Comparison of ENCODE assay signal across 1 cellular context in the genomic region with DNA sequence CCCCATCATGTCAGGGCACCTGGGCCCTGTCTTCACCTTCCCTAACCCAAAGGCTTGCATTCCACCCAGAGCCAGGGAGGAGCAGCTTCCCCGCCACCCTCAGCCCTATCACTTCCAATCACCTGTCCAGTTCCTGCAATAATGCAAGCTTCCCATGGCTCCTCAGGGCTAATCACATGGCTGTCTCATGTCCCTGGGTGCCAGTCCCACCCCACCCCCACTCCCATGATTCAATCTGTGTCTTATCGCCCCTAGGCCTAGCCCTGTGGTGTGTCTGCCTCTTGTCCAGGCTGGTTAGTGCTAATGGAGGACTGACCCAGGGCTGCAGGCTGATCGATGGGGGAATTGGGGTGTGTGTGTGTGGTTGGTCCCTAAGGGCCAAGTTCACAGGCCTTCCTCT.
A peak's percentile ranks its signal among the peaks of the same experiment; 100 is the strongest.
TF ChIP-seq lines count a peak whose summit lies in the region.

No MANE protein-coding gene starts in this region.

TF ChIP-seq in K562, 482 proteins besides CTCF, POLR2A, EP300 and RAD21 (continued from another document and continues in another):
- no peak for TF ChIP-seq E2F8 (IDR thresholded peaks at IDR 0.05; ENCODE audit: low read depth, partially characterized antibody)
- 0 out of 2 replicates have a peak, but pooled peaks have one; percentile 22 for TF ChIP-seq ZNF239 (CRISPR knock-in tag; IDR thresholded peaks at IDR 0.05)
- TF ChIP-seq MEIS2 (IDR thresholded peaks at IDR 0.05; ENCODE audit: partially characterized antibody), result no peak
- TF ChIP-seq ETV1 (tag; conservative IDR thresholded peaks at IDR 0.05; ENCODE audit: low read depth), result no peak
- TF ChIP-seq ZFP30 (CRISPR knock-in tag; IDR thresholded peaks at IDR 0.05; ENCODE audit: borderline replicate concordance), result no peak
- TF ChIP-seq ZNF143 (CRISPR knock-in tag; IDR thresholded peaks at IDR 0.05), result no peak; the same call in 1 of the 2 replicates
- TF ChIP-seq, protein P1, sequence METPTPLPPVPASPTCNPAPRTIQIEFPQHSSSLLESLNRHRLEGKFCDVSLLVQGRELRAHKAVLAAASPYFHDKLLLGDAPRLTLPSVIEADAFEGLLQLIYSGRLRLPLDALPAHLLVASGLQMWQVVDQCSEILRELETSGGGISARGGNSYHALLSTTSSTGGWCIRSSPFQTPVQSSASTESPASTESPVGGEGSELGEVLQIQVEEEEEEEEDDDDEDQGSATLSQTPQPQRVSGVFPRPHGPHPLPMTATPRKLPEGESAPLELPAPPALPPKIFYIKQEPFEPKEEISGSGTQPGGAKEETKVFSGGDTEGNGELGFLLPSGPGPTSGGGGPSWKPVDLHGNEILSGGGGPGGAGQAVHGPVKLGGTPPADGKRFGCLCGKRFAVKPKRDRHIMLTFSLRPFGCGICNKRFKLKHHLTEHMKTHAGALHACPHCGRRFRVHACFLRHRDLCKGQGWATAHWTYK (CRISPR knock-in tag; IDR thresholded peaks at IDR 0.05), result no peak
- TF ChIP-seq CBFA2T2 (conservative IDR thresholded peaks at IDR 0.05), result peak; percentile 20
- TF ChIP-seq MIER1 (IDR thresholded peaks at IDR 0.05; ENCODE audit: low read depth), result no peak
- peak in 1 of 2 experiments; percentile 23; a peak in 1 of 4 replicates for TF ChIP-seq TBL1XR1 (IDR thresholded peaks at IDR 0.05; ENCODE audit: low read length in 2 of 2)
- peak; percentile 23; the same call in 1 of the 2 replicates for TF ChIP-seq GMEB1 (CRISPR knock-in tag; IDR thresholded peaks at IDR 0.05)
- TF ChIP-seq THRAP3 (IDR thresholded peaks at IDR 0.05; ENCODE audit: borderline replicate concordance), result no peak
- no peak for TF ChIP-seq TGIF2 (CRISPR knock-in tag; IDR thresholded peaks at IDR 0.05)
- TF ChIP-seq ZNF277 (CRISPR knock-in tag; IDR thresholded peaks at IDR 0.05; ENCODE audit: borderline replicate concordance), result no peak
- no peak for TF ChIP-seq SMARCA4 (IDR thresholded peaks at IDR 0.05)
- no peak for TF ChIP-seq TCF7L2 (IDR thresholded peaks at IDR 0.05; ENCODE audit: low read depth, low read length)
- TF ChIP-seq FOXJ2 (tag; IDR thresholded peaks at IDR 0.05), result no peak
- TF ChIP-seq PTBP1 (IDR thresholded peaks at IDR 0.05; ENCODE audit: low read depth, low read length), result no peak
- no peak for TF ChIP-seq POLR2B (IDR thresholded peaks at IDR 0.05; ENCODE audit: low read depth, partially characterized antibody)
- peak in 1 of 2 experiments; percentile 68 for TF ChIP-seq AFF1 (IDR thresholded peaks at IDR 0.05; ENCODE audit: low read depth in 1 of 2, partially characterized antibody in 2 of 2)
- no peak for TF ChIP-seq SMARCE1 (IDR thresholded peaks at IDR 0.05)
- no peak for TF ChIP-seq TCF7 (IDR thresholded peaks at IDR 0.05; ENCODE audit: borderline replicate concordance)
- peak; percentile 65; the same call in 1 of the 2 replicates for TF ChIP-seq DMBX1 (CRISPR knock-in tag; IDR thresholded peaks at IDR 0.05; ENCODE audit: borderline replicate concordance)
- no peak for TF ChIP-seq HDAC3 (IDR thresholded peaks at IDR 0.05; ENCODE audit: borderline replicate concordance, partially characterized antibody)
- TF ChIP-seq ZNF589 (CRISPR knock-in tag; IDR thresholded peaks at IDR 0.05; ENCODE audit: low read depth), result 0 out of 2 replicates have a peak, but pooled peaks have one; percentile 18
- no peak for TF ChIP-seq RFX7 (CRISPR knock-in tag; IDR thresholded peaks at IDR 0.05)
- TF ChIP-seq, protein P2, sequence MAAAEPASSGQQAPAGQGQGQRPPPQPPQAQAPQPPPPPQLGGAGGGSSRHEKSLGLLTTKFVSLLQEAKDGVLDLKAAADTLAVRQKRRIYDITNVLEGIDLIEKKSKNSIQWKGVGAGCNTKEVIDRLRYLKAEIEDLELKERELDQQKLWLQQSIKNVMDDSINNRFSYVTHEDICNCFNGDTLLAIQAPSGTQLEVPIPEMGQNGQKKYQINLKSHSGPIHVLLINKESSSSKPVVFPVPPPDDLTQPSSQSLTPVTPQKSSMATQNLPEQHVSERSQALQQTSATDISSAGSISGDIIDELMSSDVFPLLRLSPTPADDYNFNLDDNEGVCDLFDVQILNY (CRISPR knock-in tag; IDR thresholded peaks at IDR 0.05), result no peak
- peak; percentile 46 for TF ChIP-seq TAL1 (IDR thresholded peaks at IDR 0.05)
- TF ChIP-seq ZNF778 (CRISPR knock-in tag; IDR thresholded peaks at IDR 0.05), result no peak
- TF ChIP-seq U2AF2 (optimal IDR thresholded peaks at IDR 0.05; ENCODE audit: low read depth, low read length), result no peak
- no peak for TF ChIP-seq GATAD2B (IDR thresholded peaks at IDR 0.05; ENCODE audit: borderline replicate concordance)
- peak; percentile 76; the same call in 1 of the 2 replicates for TF ChIP-seq ZNF583 (CRISPR knock-in tag; IDR thresholded peaks at IDR 0.05)
- TF ChIP-seq ZNF197 (CRISPR knock-in tag; IDR thresholded peaks at IDR 0.05; ENCODE audit: low read depth), result no peak
- TF ChIP-seq COPS2 (conservative IDR thresholded peaks at IDR 0.05), result no peak
- TF ChIP-seq, protein P3, sequence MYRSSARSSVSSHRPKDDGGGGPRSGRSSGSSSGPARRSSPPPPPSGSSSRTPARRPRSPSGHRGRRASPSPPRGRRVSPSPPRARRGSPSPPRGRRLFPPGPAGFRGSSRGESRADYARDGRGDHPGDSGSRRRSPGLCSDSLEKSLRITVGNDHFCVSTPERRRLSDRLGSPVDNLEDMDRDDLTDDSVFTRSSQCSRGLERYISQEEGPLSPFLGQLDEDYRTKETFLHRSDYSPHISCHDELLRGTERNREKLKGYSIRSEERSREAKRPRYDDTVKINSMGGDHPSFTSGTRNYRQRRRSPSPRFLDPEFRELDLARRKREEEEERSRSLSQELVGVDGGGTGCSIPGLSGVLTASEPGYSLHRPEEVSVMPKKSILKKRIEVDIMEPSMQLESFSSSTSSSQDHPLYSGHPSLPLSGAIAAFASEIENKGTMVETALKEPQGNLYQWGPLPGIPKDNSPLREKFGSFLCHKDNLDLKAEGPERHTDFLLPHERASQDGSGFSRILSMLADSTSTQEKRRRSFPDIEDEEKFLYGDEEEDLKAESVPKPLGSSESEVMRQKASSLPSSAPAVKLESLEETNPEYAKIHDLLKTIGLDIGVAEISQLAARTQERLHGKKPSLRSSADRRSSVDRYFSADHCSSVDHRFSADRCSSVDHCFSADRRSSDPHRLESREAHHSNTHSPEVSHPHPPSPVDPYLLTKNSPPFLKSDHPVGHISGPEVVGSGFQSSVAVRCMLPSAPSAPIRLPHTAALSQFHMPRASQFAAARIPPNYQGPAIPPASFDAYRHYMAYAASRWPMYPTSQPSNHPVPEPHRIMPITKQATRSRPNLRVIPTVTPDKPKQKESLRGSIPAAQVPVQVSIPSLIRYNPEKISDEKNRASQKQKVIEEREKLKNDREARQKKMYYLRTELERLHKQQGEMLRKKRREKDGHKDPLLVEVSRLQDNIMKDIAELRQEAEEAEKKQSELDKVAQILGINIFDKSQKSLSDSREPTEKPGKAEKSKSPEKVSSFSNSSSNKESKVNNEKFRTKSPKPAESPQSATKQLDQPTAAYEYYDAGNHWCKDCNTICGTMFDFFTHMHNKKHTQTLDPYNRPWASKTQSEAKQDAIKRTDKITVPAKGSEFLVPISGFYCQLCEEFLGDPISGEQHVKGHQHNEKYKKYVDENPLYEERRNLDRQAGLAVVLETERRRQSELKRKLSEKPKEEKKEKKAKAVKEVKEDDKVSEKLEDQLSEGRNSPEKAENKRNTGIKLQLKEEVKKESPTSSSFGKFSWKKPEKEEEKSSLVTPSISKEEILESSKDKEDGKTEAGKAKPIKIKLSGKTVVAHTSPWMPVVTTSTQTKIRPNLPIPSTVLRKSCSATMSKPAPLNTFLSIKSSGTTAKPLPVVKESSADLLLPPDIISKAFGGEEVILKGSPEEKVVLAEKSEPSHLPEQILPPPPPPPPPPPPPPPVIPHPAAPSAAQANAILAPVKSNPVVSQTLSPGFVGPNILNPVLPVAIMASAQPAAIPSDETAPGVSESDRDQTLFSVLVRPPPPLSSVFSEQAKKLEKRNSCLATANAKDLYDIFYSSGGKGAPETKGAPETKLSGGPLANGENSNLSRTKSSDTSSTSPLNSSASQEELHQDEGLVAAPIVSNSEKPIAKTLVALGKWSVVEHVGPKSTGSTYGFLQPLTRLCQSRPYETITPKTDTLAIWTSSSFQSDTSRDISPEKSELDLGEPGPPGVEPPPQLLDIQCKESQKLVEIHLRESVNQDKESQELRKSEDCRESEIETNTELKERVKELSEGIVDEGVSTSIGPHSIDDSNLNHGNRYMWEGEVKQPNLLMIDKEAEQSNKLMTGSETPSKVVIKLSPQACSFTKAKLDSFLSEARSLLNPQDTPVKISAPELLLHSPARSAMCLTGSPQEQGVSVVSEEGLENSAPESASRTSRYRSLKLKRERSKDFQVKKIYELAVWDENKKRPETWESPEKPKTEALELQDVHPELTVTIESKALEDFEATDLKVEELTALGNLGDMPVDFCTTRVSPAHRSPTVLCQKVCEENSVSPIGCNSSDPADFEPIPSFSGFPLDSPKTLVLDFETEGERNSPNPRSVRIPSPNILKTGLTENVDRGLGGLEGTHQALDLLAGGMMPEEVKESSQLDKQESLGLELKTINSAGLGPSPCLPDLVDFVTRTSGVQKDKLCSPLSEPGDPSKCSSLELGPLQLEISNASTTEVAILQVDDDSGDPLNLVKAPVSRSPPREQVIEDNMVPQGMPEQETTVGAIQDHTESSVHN (IDR thresholded peaks at IDR 0.05; ENCODE audit: borderline replicate concordance in 1 of 2, low read depth in 1 of 2), result no peak
- TF ChIP-seq, protein P4, sequence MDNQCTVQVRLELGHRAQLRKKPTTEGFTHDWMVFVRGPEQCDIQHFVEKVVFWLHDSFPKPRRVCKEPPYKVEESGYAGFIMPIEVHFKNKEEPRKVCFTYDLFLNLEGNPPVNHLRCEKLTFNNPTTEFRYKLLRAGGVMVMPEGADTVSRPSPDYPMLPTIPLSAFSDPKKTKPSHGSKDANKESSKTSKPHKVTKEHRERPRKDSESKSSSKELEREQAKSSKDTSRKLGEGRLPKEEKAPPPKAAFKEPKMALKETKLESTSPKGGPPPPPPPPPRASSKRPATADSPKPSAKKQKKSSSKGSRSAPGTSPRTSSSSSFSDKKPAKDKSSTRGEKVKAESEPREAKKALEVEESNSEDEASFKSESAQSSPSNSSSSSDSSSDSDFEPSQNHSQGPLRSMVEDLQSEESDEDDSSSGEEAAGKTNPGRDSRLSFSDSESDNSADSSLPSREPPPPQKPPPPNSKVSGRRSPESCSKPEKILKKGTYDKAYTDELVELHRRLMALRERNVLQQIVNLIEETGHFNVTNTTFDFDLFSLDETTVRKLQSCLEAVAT (IDR thresholded peaks at IDR 0.05), result no peak
- no peak for TF ChIP-seq SMARCB1 (IDR thresholded peaks at IDR 0.05; ENCODE audit: insufficient read length, low read depth)
